In the genomic region with DNA sequence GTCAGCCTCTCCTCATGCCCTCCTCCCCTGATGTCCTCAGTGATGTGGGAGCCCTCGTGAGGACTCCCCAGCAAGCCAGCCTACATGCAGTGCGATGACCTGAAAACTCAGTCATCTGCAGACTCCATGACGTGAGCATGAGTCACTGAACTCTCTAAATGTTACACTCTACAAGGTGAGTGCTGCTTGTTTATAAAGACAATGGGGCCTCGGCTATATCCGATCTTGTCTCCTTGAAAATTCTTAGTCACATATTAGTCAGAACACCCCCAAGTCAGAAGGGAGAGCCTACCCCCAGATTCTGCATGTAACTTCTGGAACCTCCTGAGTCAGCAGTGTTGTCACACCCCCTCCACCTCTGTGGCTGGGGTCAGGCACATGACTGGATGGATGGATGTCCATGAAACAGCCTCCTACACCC, we compare ENCODE assay signal across 1 cellular context.
TF ChIP-seq lines count a peak whose summit lies in the region.

No MANE protein-coding gene starts in this region.

TF ChIP-seq in K562, 482 proteins besides CTCF, POLR2A, EP300 and RAD21 (continued from another document):
- TF ChIP-seq SRSF9 (IDR thresholded peaks at IDR 0.05; ENCODE audit: borderline replicate concordance, low read depth, low read length), result no peak
- TF ChIP-seq ZNF124 (CRISPR knock-in tag; IDR thresholded peaks at IDR 0.05), result no peak
- no peak for TF ChIP-seq RFX5 (IDR thresholded peaks at IDR 0.05; ENCODE audit: low read depth, low read length)
